In the genomic region with DNA sequence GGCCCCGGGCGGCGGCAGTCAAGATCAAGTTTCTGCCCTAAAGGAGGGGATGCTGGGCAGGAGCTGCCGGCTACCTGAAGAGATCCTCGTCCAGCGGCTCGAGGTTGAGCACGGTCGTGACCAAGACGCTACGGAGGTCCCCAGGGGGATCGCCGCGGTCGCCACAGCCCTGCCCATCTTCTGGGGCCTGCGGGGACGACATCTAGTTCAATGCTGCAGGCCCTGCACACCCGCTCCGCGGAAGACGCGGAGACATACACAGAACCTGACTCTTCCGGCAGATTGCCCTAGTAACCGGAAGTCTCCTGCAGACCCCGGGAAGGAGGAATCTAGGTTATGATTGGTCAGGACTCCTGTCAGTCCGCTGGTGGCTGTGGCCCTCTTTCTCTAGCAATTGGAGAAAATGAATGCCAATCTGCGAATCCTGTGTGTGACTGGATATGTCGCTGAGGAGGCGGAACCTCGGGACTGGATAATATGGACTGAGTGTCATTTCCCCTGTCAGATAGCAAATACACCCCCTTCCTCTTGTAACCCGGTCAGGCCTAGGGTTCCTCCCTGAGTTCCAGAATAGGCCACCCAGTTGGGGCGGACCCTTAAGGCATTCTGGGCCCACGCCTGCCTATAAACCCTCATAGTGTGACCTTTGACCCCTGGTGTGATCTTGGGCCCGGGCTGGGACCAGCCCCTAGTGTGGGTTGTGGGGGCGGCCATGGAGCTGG, we compare ENCODE assay signal across 8 cellular contexts. TPM values are rescaled to one million over a fixed set of nuclear protein-coding genes. Genes with fewer than 3 reads are reported as not detected.
A peak's percentile ranks its signal among the peaks of the same experiment; 100 is the strongest.
DNase-seq lines count a peak whose midpoint lies in the region; ATAC-seq, FAIRE-seq and TF ChIP-seq lines count a peak whose summit lies in the region.

ACOT8 (minus strand) TSS at position 279 of the 722 bp plus-strand sequence; CDS start at position 202, 77 bp downstream.
ZSWIM3 (plus strand) TSS at position 501 of the 722 bp plus-strand sequence; CDS start at position 713, 212 bp downstream.

- DNase-seq in NCI-H146 treated with DMSO at 0.1 percent for 48 hours (lab: John Stamatoyannopoulos, UW; ENCODE audit: unreplicated experiment) = peak; percentile 100
- DNase-seq in T-helper 1 cell = peak; percentile 78 to 99 (median 91)
- DNase-seq in anterior cingulate cortex (lab: John Stamatoyannopoulos, UW) = peak; percentile 45 to 99 (median 92)
- peak; percentile 92 to 96 (median 96) for DNase-seq in right cardiac atrium
- peak; percentile 87 to 93 for DNase-seq in psoas muscle
- DNase-seq in urothelium cell line (ENCODE audit: low spot score) = peak; percentile 100

- intact Hi-C loops in right cardiac atrium (cut with DNase I) = no loop called here
- intact Hi-C loops in psoas muscle (cut with DNase I) = no loop called here

- FAIRE-seq in urothelium cell line (lab: Jason Lieb, UNC) = peak; percentile 42

- H3K36me3 ChIP-seq in psoas muscle (ENCODE audit: insufficient read depth in 1 of 2, low read depth in 1 of 2) = peaks cover 0 to 18% of the 10 kb centered on the region in 2 donors

- H3K4me3 ChIP-seq in right cardiac atrium (ENCODE audit: low read length) (peak within 1 kb of the TSS; percentile 90), psoas muscle (peak within 1 kb of the TSS; percentile 87)

- peaks cover 11% of the 10 kb centered on the region for H3K4me1 ChIP-seq in right cardiac atrium (ENCODE audit: control insufficient read depth, insufficient read depth, low read length)
- peaks cover 24% of the 10 kb centered on the region for H3K4me1 ChIP-seq in psoas muscle

- no peak for TF ChIP-seq CTCF in psoas muscle (IDR thresholded peaks at IDR 0.05)

- H3K27me3 ChIP-seq in right cardiac atrium (ENCODE audit: control insufficient read depth, insufficient read depth) (no peaks in the 10 kb centered on the region), psoas muscle (ENCODE audit: insufficient read depth in 3 of 3, low read length in 2 of 3) (no peaks in the 10 kb centered on the region)

- WGBS in right cardiac atrium = under 1% methylated on average over 35 of the region's 35 CpGs
- 0 to 1% (median 0%) methylated on average over 34 to 35 of the region's 35 CpGs for WGBS in psoas muscle, 3 donors

- ATAC-seq in GM18498 (IDR thresholded peaks at IDR 0.05; ENCODE audit: unreplicated experiment) = peak; percentile 96
- ATAC-seq in HG02884 (IDR thresholded peaks at IDR 0.05; ENCODE audit: unreplicated experiment) = peak; percentile 95
- peak; percentile 99 for ATAC-seq in right cardiac atrium
- peak; percentile 96 to 98 (median 97) for ATAC-seq in psoas muscle

- H3K9me3 ChIP-seq in right cardiac atrium (ENCODE audit: control insufficient read depth, low read length) (no peaks in the 10 kb centered on the region), psoas muscle (no peaks in the 10 kb centered on the region)

- peak within 1 kb of the TSS; percentile 93 for H3K27ac ChIP-seq in right cardiac atrium (ENCODE audit: low read length)
- peak within 1 kb of the TSS; percentile 85 for H3K27ac ChIP-seq in psoas muscle

RNA-seq across cellular contexts. Expression of gene ACOT8, which starts in this region (rescaled TPM):
- total RNA-seq in right cardiac atrium (10 to 100 TPM; 21.1 to 31.5 (median 30.2) TPM), psoas muscle (10 to 100 TPM; 20.3 to 29.6 (median 24.9) TPM)
- polyA plus RNA-seq in right cardiac atrium (47.9 TPM), psoas muscle (10 to 100 TPM; 20.2 to 32.9 (median 29.3) TPM)

RNA-seq across cellular contexts. Expression of gene ZSWIM3, which starts in this region (rescaled TPM):
- total RNA-seq in right cardiac atrium = 1 to 10 TPM; 1.7 to 3.3 (median 2.4) TPM
- polyA plus RNA-seq in right cardiac atrium = 2.1 TPM
- total RNA-seq in psoas muscle = 1 to 10 TPM; 1.4 to 2.7 (median 1.5) TPM
- polyA plus RNA-seq in psoas muscle = 1 to 10 TPM; 1.1 to 2.0 (median 1.5) TPM

Comparison
In these comparisons a context has a peak if more than half of its experiments do, and no peak if none do; other contexts are left out.
1. Peak in every context shown above with its lines: DNase-seq, ATAC-seq, H3K4me3 ChIP-seq and H3K27ac ChIP-seq.